Comparison of ENCODE assay signal across 19 cellular contexts in the genomic region with DNA sequence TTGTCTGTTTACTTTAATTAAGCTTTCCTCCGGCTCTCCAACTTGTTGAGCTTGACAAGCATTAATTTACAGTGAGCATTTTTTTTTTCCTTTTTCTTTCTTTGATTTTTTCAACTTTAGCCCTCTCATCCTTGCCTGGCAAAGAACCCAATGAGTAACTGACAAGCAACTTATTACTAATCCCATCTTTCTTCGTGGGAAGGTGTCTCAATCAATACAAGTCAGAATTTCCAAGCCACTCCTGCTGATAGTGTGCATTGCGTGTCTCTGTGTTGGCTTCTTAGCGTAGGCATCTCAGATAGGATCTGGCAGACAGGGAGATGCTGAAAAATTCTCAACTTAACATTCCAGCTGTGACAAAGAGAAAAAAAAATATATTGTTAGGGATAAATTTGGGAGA.
DNase-seq lines count a peak whose midpoint lies in the region; ATAC-seq and TF ChIP-seq lines count a peak whose summit lies in the region.
"Had no signal": no experiment of that assay in that cellular context is flagged by ENCODE, and none has a peak within 500 bp of the region (broad histone marks: within the 10 kb centered on the region; RNA-seq: fewer than 3 reads in every experiment).

No MANE protein-coding gene starts in this region.

- POLR2A ChIA-PET in SK-N-SH (lab: Yijun Ruan, JAX): no interaction called here
- POLR2A ChIA-PET in CD8-positive, alpha-beta memory T cell (lab: Charles Lee): no interaction called here

- no peak for TF ChIP-seq CTCF in SK-N-SH (IDR thresholded peaks at IDR 0.05)
- no peak for TF ChIP-seq CTCF in RWPE2 (IDR thresholded peaks at IDR 0.05; ENCODE audit: poor library complexity, severe bottlenecking)
- no peak for TF ChIP-seq CTCF in fibroblast of pulmonary artery (IDR thresholded peaks at IDR 0.05; ENCODE audit: low read length, missing control alignments)

- no peaks in the 10 kb centered on the region for H3K79me2 ChIP-seq in SK-N-SH (ENCODE audit: insufficient read depth)

- H3K4me3 ChIP-seq in SK-N-SH (ENCODE audit: low read depth in 2 of 2, low read length in 1 of 2): no peak overlapping the region
- H3K4me3 ChIP-seq in RWPE2 (ENCODE audit: severe bottlenecking): no peak overlapping the region
- H3K4me3 ChIP-seq in fibroblast of pulmonary artery (replicated peaks; ENCODE audit: low read depth, low read length): no peak overlapping the region
- H3K4me3 ChIP-seq in CD8-positive, alpha-beta memory T cell (ENCODE audit: low read length): no peak overlapping the region
- H3K4me3 ChIP-seq: GM23338, spleen had no signal

- H3K36me3 ChIP-seq in SK-N-SH (replicated peaks in 1 of 2; ENCODE audit: control insufficient read depth in 1 of 2, insufficient read depth in 2 of 2, low read length in 1 of 2) (no peaks in the 10 kb centered on the region), RWPE2 (ENCODE audit: low read depth) (no peaks in the 10 kb centered on the region)
- H3K36me3 ChIP-seq in CD8-positive, alpha-beta memory T cell (ENCODE audit: insufficient read depth, low read length): no peaks in the 10 kb centered on the region
- H3K36me3 ChIP-seq: spleen had no signal

- peaks cover 2 to 4% of the 10 kb centered on the region in 2 donors for H3K27me3 Mint-ChIP-seq in CD8-positive, alpha-beta memory T cell
- H3K27me3 Mint-ChIP-seq: natural killer cell treated with Interleukin-12 subunit alpha and Interleukin-12 subunit beta and Interleukin-15 and Interleukin-18, amount 100 ng/mL, for 72 hours had no signal

- no peak for DNase-seq in SK-N-SH
- no peak for DNase-seq in RWPE2 (ENCODE audit: low spot score)
- peak; percentile 59 for DNase-seq in fibroblast of pulmonary artery (ENCODE audit: low read depth)
- DNase-seq in activated CD8-positive, alpha-beta memory T cell treated with anti-CD3 and anti-CD28 coated beads for 24 hours: no peak
- DNase-seq in CD8-positive, alpha-beta memory T cell: no peak
- DNase-seq in activated CD8-positive, alpha-beta memory T cell treated with anti-CD3 and anti-CD28 coated beads, Interleukin-2, amount 50 U/mL, for 48 hours: no peak
- DNase-seq: 8988T; activated CD4-positive, alpha-beta T cell treated with anti-CD3 and anti-CD28 coated beads for 36 hours; activated effector memory CD4-positive, alpha-beta T cell treated with Interleukin-2 at 50 U/mL for 16 hours; endodermal cell; mesendoderm; NCI-H2029 treated with DMSO at 0.1 percent for 48 hours; NCI-H524 treated with DMSO at 0.1 percent for 48 hours; spleen had no signal

- H3K4me3 Mint-ChIP-seq in CD8-positive, alpha-beta memory T cell: no peak overlapping the region
- H3K4me3 Mint-ChIP-seq: activated CD4-positive, alpha-beta T cell treated with anti-CD3 and anti-CD28 coated beads for 36 hours; endodermal cell; GM23338; natural killer cell treated with Interleukin-12 subunit alpha and Interleukin-12 subunit beta and Interleukin-15 and Interleukin-18, amount 100 ng/mL, for 72 hours had no signal

- H3K9me3 Mint-ChIP-seq in CD8-positive, alpha-beta memory T cell: peaks cover 0 to 7% (median 3%) of the 10 kb centered on the region in 5 donors
- H3K9me3 Mint-ChIP-seq: endodermal cell; GM23338; natural killer cell treated with Interleukin-12 subunit alpha and Interleukin-12 subunit beta and Interleukin-15 and Interleukin-18, amount 100 ng/mL, for 72 hours had no signal

- no peak overlapping the region; the same call in 1 of the 2 replicates for H2AFZ ChIP-seq in SK-N-SH (ENCODE audit: low read depth)

- WGBS in SK-N-SH (ENCODE audit: low lambda C conversion rate): 31% methylated on average over 4 of the region's 4 CpGs

- CTCF ChIA-PET in SK-N-SH (lab: Yijun Ruan, JAX): no interaction called here
- CTCF ChIA-PET in CD8-positive, alpha-beta memory T cell (lab: Charles Lee): no interaction called here

- no peaks in the 10 kb centered on the region for H3K4me1 Mint-ChIP-seq in CD8-positive, alpha-beta memory T cell
- H3K4me1 Mint-ChIP-seq: activated CD4-positive, alpha-beta T cell treated with anti-CD3 and anti-CD28 coated beads for 36 hours had no signal

- H3K27ac Mint-ChIP-seq in CD8-positive, alpha-beta memory T cell: no peak overlapping the region
- H3K27ac Mint-ChIP-seq: activated CD4-positive, alpha-beta T cell treated with anti-CD3 and anti-CD28 coated beads for 36 hours; endodermal cell; natural killer cell treated with Interleukin-12 subunit alpha and Interleukin-12 subunit beta and Interleukin-15 and Interleukin-18, amount 100 ng/mL, for 72 hours; progenitor cell of endocrine pancreas had no signal

- peaks cover 6% of the 10 kb centered on the region for H3F3A ChIP-seq in SK-N-SH (replicated peaks; ENCODE audit: insufficient read depth)

- peak overlapping the region; percentile 32; the same call in 1 of the 2 replicates for H3K9ac ChIP-seq in SK-N-SH

- no peaks in the 10 kb centered on the region for H3K36me3 Mint-ChIP-seq in CD8-positive, alpha-beta memory T cell
- H3K36me3 Mint-ChIP-seq: natural killer cell treated with Interleukin-12 subunit alpha and Interleukin-12 subunit beta and Interleukin-15 and Interleukin-18, amount 100 ng/mL, for 72 hours had no signal

- peak overlapping the region in 1 of 2 experiments; percentile 67; a peak in 2 of 4 replicates for H3K27ac ChIP-seq in SK-N-SH (ENCODE audit: low read depth in 2 of 2, low read length in 1 of 2)
- peak overlapping the region; percentile 52 for H3K27ac ChIP-seq in RWPE2 (ENCODE audit: poor library complexity, severe bottlenecking)
- H3K27ac ChIP-seq in CD8-positive, alpha-beta memory T cell (ENCODE audit: low read depth, low read length): no peak overlapping the region
- H3K27ac ChIP-seq: spleen had no signal

- H3K4me2 ChIP-seq in SK-N-SH: 0 out of 2 replicates have a peak overlapping the region, but pooled peaks have one; percentile 11
- H3K4me2 ChIP-seq: GM23338 had no signal

- no peak for TF ChIP-seq RAD21 in SK-N-SH (IDR thresholded peaks at IDR 0.05; ENCODE audit: low read length)

- no peaks in the 10 kb centered on the region for H3K9me2 ChIP-seq in SK-N-SH

- H3K4me1 ChIP-seq in SK-N-SH (ENCODE audit: control insufficient read depth in 1 of 2, insufficient read depth in 2 of 2, low read depth in 1 of 2, low read length in 1 of 2): peaks cover 0 to 36% of the 10 kb centered on the region in 2 experiments; a peak in 1 of 4 replicates
- peaks cover 28% of the 10 kb centered on the region for H3K4me1 ChIP-seq in RWPE2 (ENCODE audit: insufficient read depth, poor library complexity, severe bottlenecking)
- no peaks in the 10 kb centered on the region for H3K4me1 ChIP-seq in CD8-positive, alpha-beta memory T cell (ENCODE audit: insufficient read depth, low read length)
- H3K4me1 ChIP-seq: spleen had no signal

- H3K9me3 ChIP-seq in SK-N-SH (no peaks in the 10 kb centered on the region), RWPE2 (ENCODE audit: severe bottlenecking) (no peaks in the 10 kb centered on the region)
- H3K9me3 ChIP-seq in CD8-positive, alpha-beta memory T cell (ENCODE audit: low read length): no peaks in the 10 kb centered on the region
- H3K9me3 ChIP-seq: spleen had no signal

- no peak for TF ChIP-seq EP300 in SK-N-SH (IDR thresholded peaks at IDR 0.05; ENCODE audit: borderline replicate concordance in 1 of 2, low read depth in 1 of 2, low read length in 1 of 2)

- H3K27me3 ChIP-seq in SK-N-SH (ENCODE audit: insufficient read depth): no peaks in the 10 kb centered on the region
- H3K27me3 ChIP-seq in RWPE2 (ENCODE audit: insufficient read depth, poor library complexity, severe bottlenecking): no peaks in the 10 kb centered on the region
- H3K27me3 ChIP-seq in CD8-positive, alpha-beta memory T cell (ENCODE audit: insufficient read depth, low read length, poor library complexity, severe bottlenecking): no peaks in the 10 kb centered on the region
- H3K27me3 ChIP-seq: spleen had no signal

- H4K20me1 ChIP-seq in SK-N-SH (ENCODE audit: insufficient read depth): no peaks in the 10 kb centered on the region

- ATAC-seq in SK-N-SH treated with all-trans-retinoic acid at 6 μM for 48 hours (no peak), RWPE2 (ENCODE audit: low read depth) (peak; percentile 28), HG02938 (IDR thresholded peaks at IDR 0.05; ENCODE audit: unreplicated experiment) (no peak)
- ATAC-seq: activated CD4-positive, alpha-beta T cell treated with anti-CD3 and anti-CD28 coated beads for 36 hours; natural killer cell treated with Interleukin-12 subunit alpha and Interleukin-12 subunit beta and Interleukin-15 and Interleukin-18, amount 100 ng/mL, for 72 hours had no signal

TF ChIP-seq in SK-N-SH, 30 proteins besides CTCF, POLR2A, EP300 and RAD21 (continues in another document):
- no peak for TF ChIP-seq CHD2 (IDR thresholded peaks at IDR 0.05; ENCODE audit: low read length, partially characterized antibody)
- no peak for TF ChIP-seq RCOR1 (IDR thresholded peaks at IDR 0.05; ENCODE audit: low read length)
- TF ChIP-seq, protein P1, sequence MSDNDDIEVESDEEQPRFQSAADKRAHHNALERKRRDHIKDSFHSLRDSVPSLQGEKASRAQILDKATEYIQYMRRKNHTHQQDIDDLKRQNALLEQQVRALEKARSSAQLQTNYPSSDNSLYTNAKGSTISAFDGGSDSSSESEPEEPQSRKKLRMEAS (IDR thresholded peaks at IDR 0.05; ENCODE audit: low read depth): no peak

TF ChIP-seq in SK-N-SH treated with all-trans-retinoic acid at 6 μM for 48 hours, 23 proteins besides CTCF, POLR2A, EP300 and RAD21 (continues in another document):
- TF ChIP-seq ZFP3 (CRISPR knock-in tag; IDR thresholded peaks at IDR 0.05): no peak
- TF ChIP-seq TOX (CRISPR knock-in tag; IDR thresholded peaks at IDR 0.05; ENCODE audit: borderline replicate concordance): no peak
- TF ChIP-seq PPARA (CRISPR knock-in tag; IDR thresholded peaks at IDR 0.05; ENCODE audit: borderline replicate concordance): no peak
- no peak for TF ChIP-seq ZNF70 (CRISPR knock-in tag; IDR thresholded peaks at IDR 0.05)
- TF ChIP-seq ZFP30 (CRISPR knock-in tag; IDR thresholded peaks at IDR 0.05): no peak
- no peak for TF ChIP-seq ESRRG (CRISPR knock-in tag; IDR thresholded peaks at IDR 0.05)
- TF ChIP-seq, protein P2, sequence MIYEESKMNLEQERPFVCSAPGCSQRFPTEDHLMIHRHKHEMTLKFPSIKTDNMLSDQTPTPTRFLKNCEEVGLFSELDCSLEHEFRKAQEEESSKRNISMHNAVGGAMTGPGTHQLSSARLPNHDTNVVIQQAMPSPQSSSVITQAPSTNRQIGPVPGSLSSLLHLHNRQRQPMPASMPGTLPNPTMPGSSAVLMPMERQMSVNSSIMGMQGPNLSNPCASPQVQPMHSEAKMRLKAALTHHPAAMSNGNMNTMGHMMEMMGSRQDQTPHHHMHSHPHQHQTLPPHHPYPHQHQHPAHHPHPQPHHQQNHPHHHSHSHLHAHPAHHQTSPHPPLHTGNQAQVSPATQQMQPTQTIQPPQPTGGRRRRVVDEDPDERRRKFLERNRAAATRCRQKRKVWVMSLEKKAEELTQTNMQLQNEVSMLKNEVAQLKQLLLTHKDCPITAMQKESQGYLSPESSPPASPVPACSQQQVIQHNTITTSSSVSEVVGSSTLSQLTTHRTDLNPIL (CRISPR knock-in tag; IDR thresholded peaks at IDR 0.05; ENCODE audit: low read depth): no peak
